Comparison of ENCODE assay signal across 1 cellular context in genomic region chrX:15724911-15725310, GRCh38.
TF ChIP-seq lines count a peak whose summit lies in the region.

No MANE protein-coding gene starts in this region.

TF ChIP-seq in WTC11, 78 proteins besides CTCF, POLR2A, EP300 and RAD21 (continued from another document):
- no peak for TF ChIP-seq ARID4B (CRISPR knock-in tag; IDR thresholded peaks at IDR 0.05; ENCODE audit: borderline replicate concordance)
- TF ChIP-seq ZNF281 (CRISPR knock-in tag; IDR thresholded peaks at IDR 0.05): no peak
- TF ChIP-seq ATF2 (CRISPR knock-in tag; IDR thresholded peaks at IDR 0.05; ENCODE audit: borderline replicate concordance, low read depth): no peak
- TF ChIP-seq KAT7 (CRISPR knock-in tag; IDR thresholded peaks at IDR 0.05; ENCODE audit: borderline replicate concordance): no peak
- no peak for TF ChIP-seq NR3C1 (CRISPR knock-in tag; conservative IDR thresholded peaks at IDR 0.05; ENCODE audit: low read depth)
- TF ChIP-seq TEAD1 (CRISPR knock-in tag; IDR thresholded peaks at IDR 0.05): no peak
- no peak for TF ChIP-seq ZNF317 (CRISPR knock-in tag; IDR thresholded peaks at IDR 0.05; ENCODE audit: borderline replicate concordance, low read depth)
- no peak for TF ChIP-seq USF1 (CRISPR knock-in tag; IDR thresholded peaks at IDR 0.05)
- no peak for TF ChIP-seq FOXK1 (CRISPR knock-in tag; IDR thresholded peaks at IDR 0.05)
- TF ChIP-seq ZMAT4 (CRISPR knock-in tag; IDR thresholded peaks at IDR 0.05): no peak
- no peak for TF ChIP-seq ZNF416 (CRISPR knock-in tag; IDR thresholded peaks at IDR 0.05)
- TF ChIP-seq ATF6 (CRISPR knock-in tag; IDR thresholded peaks at IDR 0.05): no peak
- TF ChIP-seq ZBTB43 (CRISPR knock-in tag; IDR thresholded peaks at IDR 0.05): no peak
